In genomic region chr7:1137517-1138167, GRCh38 we compare ENCODE assay signal across 8 cellular contexts. TPM values are rescaled to one million over a fixed set of nuclear protein-coding genes. Genes with fewer than 3 reads are reported as not detected.
DNase-seq lines count a peak whose midpoint lies in the region; ATAC-seq and TF ChIP-seq lines count a peak whose summit lies in the region.

No MANE protein-coding gene starts in this region.

- ATAC-seq in GM19467 (IDR thresholded peaks at IDR 0.05; ENCODE audit: unreplicated experiment) (peak; percentile 46), HG03521 (IDR thresholded peaks at IDR 0.05; ENCODE audit: unreplicated experiment) (peak; percentile 60), left lobe of liver (peak; percentile 89), thoracic aorta (ENCODE audit: insufficient number of reproducible peaks, low FRiP score, low read depth) (peak; percentile 61)

- H3K27ac Mint-ChIP-seq in CD4-positive, alpha-beta memory T cell = peak overlapping the region; percentile 90 to 97 (median 93)

- H3K27me3 ChIP-seq in CD4-positive, alpha-beta memory T cell (ENCODE audit: insufficient read depth, low read length) = no peaks in the 10 kb centered on the region
- H3K27me3 ChIP-seq in thoracic aorta (replicated peaks; ENCODE audit: insufficient read depth) = no peaks in the 10 kb centered on the region

- no peaks in the 10 kb centered on the region for H3K36me3 ChIP-seq in CD4-positive, alpha-beta memory T cell (ENCODE audit: insufficient read depth, low read length)
- H3K36me3 ChIP-seq in thoracic aorta = no peaks in the 10 kb centered on the region

- H3K4me1 ChIP-seq in CD4-positive, alpha-beta memory T cell (ENCODE audit: insufficient read depth, low read length) = peaks cover 15% of the 10 kb centered on the region
- peaks cover 8 to 14% of the 10 kb centered on the region in 2 donors for H3K4me1 ChIP-seq in thoracic aorta (ENCODE audit: control insufficient read depth in 1 of 2, low read depth in 2 of 2)

- H3K9me3 Mint-ChIP-seq in CD4-positive, alpha-beta memory T cell = no peaks in the 10 kb centered on the region

- no peaks in the 10 kb centered on the region for H3K9me3 ChIP-seq in CD4-positive, alpha-beta memory T cell (ENCODE audit: control insufficient read depth in 1 of 2, low read length in 2 of 2)
- H3K9me3 ChIP-seq in thoracic aorta = no peaks in the 10 kb centered on the region

- H3K27ac ChIP-seq in CD4-positive, alpha-beta memory T cell (ENCODE audit: low read depth, low read length) = peak overlapping the region; percentile 76
- peak overlapping the region; percentile 29 to 35 for H3K27ac ChIP-seq in thoracic aorta

- H3K27me3 Mint-ChIP-seq in CD4-positive, alpha-beta memory T cell = no peaks in the 10 kb centered on the region

- in situ Hi-C loops in astrocyte of the spinal cord (cut with HindIII; ENCODE audit: low sequenced_read_pairs) = no loop called here

- peak overlapping the region; percentile 86 to 95 (median 92) for H3K4me3 Mint-ChIP-seq in CD4-positive, alpha-beta memory T cell

- H3K4me1 Mint-ChIP-seq in CD4-positive, alpha-beta memory T cell = peaks cover 10 to 26% (median 16%) of the 10 kb centered on the region in 4 donors

- H3K4me3 ChIP-seq in CD4-positive, alpha-beta memory T cell (ENCODE audit: low read length in 2 of 2) = peak overlapping the region; percentile 63 to 94
- H3K4me3 ChIP-seq in astrocyte of the spinal cord (ENCODE audit: low read depth, low read length) (peak overlapping the region; percentile 84), thoracic aorta (peak overlapping the region; percentile 74)

- POLR2A ChIA-PET in CD4-positive, alpha-beta memory T cell (lab: Charles Lee; ENCODE audit: partially characterized antibody) = interaction anchor here (0.7 to 4.1 kb wide), 5 partner anchors 11 to 1216 kb away, joined by 3 to 39 read pairs (median 3); partner anchors contain the start of gene ZFAND2A

- TF ChIP-seq CTCF in astrocyte of the spinal cord (IDR thresholded peaks at IDR 0.05; ENCODE audit: low read depth, low read length) (no peak), thoracic aorta (IDR thresholded peaks at IDR 0.05) (no peak)

- DNase-seq in CD4-positive, alpha-beta memory T cell = no peak
- DNase-seq in astrocyte of the spinal cord (ENCODE audit: low read depth, low spot score) (no peak), left lobe of liver (ENCODE audit: low spot score) (no peak), thoracic aorta (ENCODE audit: low spot score) (no peak), C1 segment of cervical spinal cord (lab: John Stamatoyannopoulos, UW) (no peak), T1000 (lab: John Stamatoyannopoulos, UW) (no peak)

- intact Hi-C loops in CD4-positive, alpha-beta memory T cell (cut with micrococcal nuclease) = loop anchor here (1.0 kb wide), 2 partner anchors 23 to 261 kb away; partner anchors contain the start of genes GET4 and ZFAND2A

- H3K36me3 Mint-ChIP-seq in CD4-positive, alpha-beta memory T cell = peaks cover 0 to 3% of the 10 kb centered on the region in 2 donors

- CTCF ChIA-PET in CD4-positive, alpha-beta memory T cell (lab: Charles Lee; ENCODE audit: partially characterized antibody) = interaction anchor here (1.0 to 3.1 kb wide), 6 partner anchors 13 to 51 kb away, joined by 3 to 14 read pairs (median 8); partner anchors contain the start of gene ZFAND2A

RNA-seq across cellular contexts. Expression of gene ZFAND2A, which starts 22.4 kb away (rescaled TPM):
- total RNA-seq in CD4-positive, alpha-beta memory T cell = 10 to 100 TPM; 30.9 to 32.4 TPM
- 10 to 100 TPM; 41.8 to 60.7 TPM for polyA plus RNA-seq in CD4-positive, alpha-beta memory T cell
- 39.8 TPM for total RNA-seq in left lobe of liver
- 10 to 100 TPM; 19.3 to 23.2 TPM for total RNA-seq in thoracic aorta

RNA-seq across cellular contexts. Expression of gene GPER1, which starts 49.7 kb away (rescaled TPM):
- total RNA-seq in CD4-positive, alpha-beta memory T cell = not detected
- not detected for polyA plus RNA-seq in CD4-positive, alpha-beta memory T cell
- total RNA-seq in left lobe of liver = 29.8 TPM
- 1 to 10 TPM; 3.9 to 5.3 TPM for total RNA-seq in thoracic aorta

Comparison
In these comparisons a context has a peak if more than half of its experiments do, and no peak if none do; other contexts are left out.
1. RNA of gene GPER1, which starts 49.7 kb away (total RNA-seq): 29.8 TPM in left lobe of liver (single experiment) and 3.9 to 5.3 TPM in thoracic aorta; not detected in CD4-positive, alpha-beta memory T cell; every median in the first group is over 4 times any median in the second.
2. Peak in every context shown above with its lines, with median percentiles within 50 percentile points of each other: H3K4me3 ChIP-seq and ATAC-seq.